Comparison of ENCODE assay signal across 6 cellular contexts in the genomic region with DNA sequence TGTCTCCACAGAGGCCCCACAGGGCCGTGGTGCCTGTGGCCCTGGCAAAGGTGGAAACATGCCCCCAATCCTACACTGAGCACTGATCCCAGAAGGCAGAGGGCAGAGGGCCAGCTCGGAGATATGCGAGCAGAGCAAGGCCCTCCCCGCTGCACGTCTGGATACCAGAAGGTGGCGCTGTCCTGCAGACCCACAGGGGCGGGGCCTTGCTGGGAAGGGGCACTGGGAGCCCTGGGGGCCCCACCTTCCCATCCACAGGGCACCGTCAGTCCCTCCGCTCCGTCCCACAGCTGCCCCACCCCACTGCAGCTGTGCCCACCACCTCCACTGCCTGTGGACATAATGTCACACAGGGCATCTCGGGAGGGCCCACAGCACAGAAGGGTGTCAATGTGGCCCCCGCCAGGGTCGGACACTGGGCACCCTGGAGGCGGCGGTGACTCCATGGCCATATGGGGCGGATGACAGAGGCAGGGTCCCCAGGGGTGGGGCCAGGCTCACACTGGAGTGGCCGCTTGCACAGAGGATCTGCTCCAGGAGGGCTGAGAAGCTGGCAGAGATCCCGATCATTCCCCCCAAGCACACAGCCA. TPM values are rescaled to one million over a fixed set of nuclear protein-coding genes. Genes with fewer than 3 reads are reported as not detected.
DNase-seq lines count a peak whose midpoint lies in the region; ATAC-seq and TF ChIP-seq lines count a peak whose summit lies in the region.

No MANE protein-coding gene starts in this region.

- no peak for ATAC-seq in GM18861 (IDR thresholded peaks at IDR 0.05; ENCODE audit: unreplicated experiment)

- H3K9me3 Mint-ChIP-seq in osteocyte (ENCODE audit: unreplicated experiment): no peaks in the 10 kb centered on the region

- no peaks in the 10 kb centered on the region for H3K36me3 Mint-ChIP-seq in osteocyte (ENCODE audit: unreplicated experiment)

- H3K27me3 ChIP-seq in dorsolateral prefrontal cortex: no peaks in the 10 kb centered on the region

- H3K27me3 Mint-ChIP-seq in osteocyte (ENCODE audit: unreplicated experiment): no peaks in the 10 kb centered on the region

- H3K27ac ChIP-seq in dorsolateral prefrontal cortex: peak overlapping the region in 3 of 59 donors; percentile 4 to 57 (median 6)

- no peak overlapping the region for H3K4me3 Mint-ChIP-seq in osteocyte (ENCODE audit: unreplicated experiment)

- DNase-seq in NCI-H526 treated with DMSO at 0.1 percent for 48 hours (lab: John Stamatoyannopoulos, UW) (peak; percentile 40), dorsolateral prefrontal cortex (peak in 9 of 10 donors; percentile 55 to 79 (median 72)), osteocyte (ENCODE audit: extremely low spot score, unreplicated experiment) (no peak), NCI-H1105 treated with DMSO at 0.1 percent for 48 hours (lab: John Stamatoyannopoulos, UW) (no peak)

- H3K4me1 Mint-ChIP-seq in osteocyte (ENCODE audit: unreplicated experiment): peaks cover 18% of the 10 kb centered on the region

- H3K4me3 ChIP-seq in dorsolateral prefrontal cortex: peak overlapping the region in 2 of 59 donors; percentile 12 to 15

- no peak overlapping the region for H3K27ac Mint-ChIP-seq in osteocyte (ENCODE audit: unreplicated experiment)

- intact Hi-C loops in dorsolateral prefrontal cortex (cut with DNase I): no loop called here

- peak; percentile 70 for TF ChIP-seq CTCF in GM12874 (IDR thresholded peaks at IDR 0.05; ENCODE audit: insufficient read depth, low read depth, low read length)
- peak; percentile 27 to 82 (median 72) for TF ChIP-seq CTCF in dorsolateral prefrontal cortex (IDR thresholded peaks at IDR 0.05 in 54 of 56, conservative IDR thresholded peaks at IDR 0.05 in 2 of 56; ENCODE audit: low read depth in 1 of 56, partially characterized antibody in 56 of 56)
- peak; percentile 69 for TF ChIP-seq CTCF in osteocyte (IDR thresholded peaks at IDR 0.05)

RNA-seq across cellular contexts. Expression of a gene that starts 4.9 kb away (rescaled TPM):
- total RNA-seq in dorsolateral prefrontal cortex: 10 to 100 TPM in 10 of 120 experiments, 1 to 10 TPM in 110; 2.7 to 12.4 (median 5.8) TPM
- 0.31 and 0.67 TPM in 2 replicates for total RNA-seq in osteocyte

RNA-seq across cellular contexts. Expression of a gene that starts 9.7 kb away (rescaled TPM):
- 10 to 100 TPM in 92 of 120 experiments, 1 to 10 TPM in 28; 5.0 to 32.6 (median 13.8) TPM for total RNA-seq in dorsolateral prefrontal cortex
- total RNA-seq in osteocyte: 32.2 and 32.3 TPM in 2 replicates

RNA-seq across cellular contexts. Expression of a gene that starts 10.0 kb away (rescaled TPM):
- total RNA-seq in dorsolateral prefrontal cortex (100 to 1,000 TPM; 167 to 373 (median 261) TPM), osteocyte (261 and 271 TPM in 2 replicates)

RNA-seq across cellular contexts. Expression of a gene that starts 21.6 kb away (rescaled TPM):
- 10 to 100 TPM; 32.0 to 54.7 (median 45.0) TPM for total RNA-seq in dorsolateral prefrontal cortex
- total RNA-seq in osteocyte: 69.8 and 70.0 TPM in 2 replicates

RNA-seq across cellular contexts. Expression of a gene that starts 58.7 kb away (rescaled TPM):
- total RNA-seq in dorsolateral prefrontal cortex: 10 to 100 TPM in 116 of 120 experiments, 1 to 10 TPM in 4; 6.4 to 96.3 (median 26.0) TPM
- total RNA-seq in osteocyte: 1.6 TPM in 2 replicates

Comparison
In these comparisons a context has a peak if more than half of its experiments do, and no peak if none do; other contexts are left out.
1. DNase-seq: peak in NCI-H526 treated with DMSO at 0.1 percent for 48 hours (single experiment) and dorsolateral prefrontal cortex (9 of 10); none in osteocyte (single experiment) and NCI-H1105 treated with DMSO at 0.1 percent for 48 hours (single experiment).
2. Peak in every context shown above with its lines, with median percentiles within 50 percentile points of each other: CTCF ChIP-seq.